20 cellular contexts compared by ENCODE assay signal in the genomic region with DNA sequence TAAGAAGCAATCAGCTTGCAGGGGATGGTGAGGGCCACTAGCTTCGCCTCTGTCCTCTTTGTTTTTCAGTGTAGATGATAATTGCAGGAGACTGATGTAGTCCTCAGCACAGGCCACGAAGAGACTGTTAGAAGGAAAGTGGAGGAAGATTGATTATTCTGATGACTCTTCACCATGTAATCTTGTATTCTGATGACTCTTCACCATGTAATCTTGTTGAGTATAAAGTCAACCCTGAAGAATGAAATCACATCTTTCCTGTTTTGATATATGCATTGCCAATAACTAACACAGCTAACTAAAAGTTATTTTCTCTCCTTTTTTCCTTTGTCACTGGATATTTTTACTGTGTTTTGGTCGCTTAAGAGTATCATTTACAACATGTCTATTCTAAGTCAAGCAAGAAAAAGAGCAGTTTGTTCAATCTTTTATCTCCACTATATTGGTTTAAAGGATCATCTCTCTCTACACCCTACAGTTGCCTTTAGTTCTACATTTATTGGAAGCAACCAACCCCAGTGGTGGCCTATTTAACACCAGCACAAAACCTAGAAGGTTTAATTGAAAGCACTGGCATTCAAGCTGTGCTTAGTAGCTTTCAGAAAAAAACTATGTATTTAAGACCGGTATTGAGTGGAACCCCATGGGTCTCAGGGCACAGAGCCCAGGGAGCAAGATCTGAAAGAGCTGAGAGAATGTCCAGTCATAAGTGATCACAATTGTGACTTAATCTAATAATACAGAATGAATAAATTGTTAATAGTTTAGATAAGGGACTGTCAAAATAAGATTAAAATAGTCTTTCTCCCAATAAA.
DNase-seq lines count a peak whose midpoint lies in the region; ATAC-seq, FAIRE-seq and TF ChIP-seq lines count a peak whose summit lies in the region.
"Had no signal": no experiment of that assay in that cellular context is flagged by ENCODE, and none has a peak within 500 bp of the region (broad histone marks: within the 10 kb centered on the region; RNA-seq: fewer than 3 reads in every experiment).

No MANE protein-coding gene starts in this region.

- DNase-seq in NCI-H1417 (lab: John Stamatoyannopoulos, UW), result peak in 2 of 3 experiments; percentile 10 to 73
- no peak for DNase-seq in NCI-H1417 treated with DMSO at 0.1 percent for 48 hours (lab: John Stamatoyannopoulos, UW)
- DNase-seq in NCI-H446 treated with DMSO at 0.1 percent for 48 hours (lab: John Stamatoyannopoulos, UW), result peak; percentile 23
- DNase-seq in epithelial cell of esophagus (ENCODE audit: low read depth), result peak; percentile 66
- DNase-seq in skeletal muscle cell (ENCODE audit: low read depth), result peak; percentile 48
- no peak for DNase-seq in pancreas
- DNase-seq in NCI-H1436 treated with DMSO at 0.1 percent for 48 hours (lab: John Stamatoyannopoulos, UW), result no peak
- DNase-seq: activated CD8-positive, alpha-beta memory T cell treated with anti-CD3 and anti-CD28 coated beads, Interleukin-2, amount 10 ng/mL, durations not matched to agents 7 days and 5 days; dermis blood vessel endothelial cell; DMS153; H9; hypothalamus; NCI-H1694 treated with DMSO at 0.1 percent for 48 hours; ovary; stimulated activated CD8-positive, alpha-beta memory T cell treated with anti-CD3 and anti-CD28 coated beads, Interleukin-4, amount 100 ng/mL, for 48 hours; upper lobe of left lung had no signal

- no peaks in the 10 kb centered on the region for H3K36me3 ChIP-seq in pancreas
- H3K36me3 ChIP-seq: ovary, upper lobe of left lung had no signal

- 72 to 80% methylated on average over 4 of the region's 4 CpGs for WGBS in pancreas, 2 donors

- intact Hi-C loops in pancreas (cut with DNase I), result no loop called here

- TF ChIP-seq CTCF in epithelial cell of esophagus (IDR thresholded peaks at IDR 0.05; ENCODE audit: insufficient read depth, low read depth, low read length, missing control alignments) (no peak), pancreas (IDR thresholded peaks at IDR 0.05) (no peak)

- no peak for FAIRE-seq in pancreas (lab: Jason Lieb, UNC)
- FAIRE-seq: A549, TTC549 had no signal

- H3K4me3 ChIP-seq in epithelial cell of esophagus (ENCODE audit: low read length), result no peak overlapping the region
- H3K4me3 ChIP-seq in skeletal muscle cell (ENCODE audit: low read depth, low read length), result no peak overlapping the region
- no peak overlapping the region for H3K4me3 ChIP-seq in pancreas
- H3K4me3 ChIP-seq: A549, lung, ovary, upper lobe of left lung had no signal

- ATAC-seq in pancreas, result no peak
- no peak for ATAC-seq in HG02571 (IDR thresholded peaks at IDR 0.05; ENCODE audit: unreplicated experiment)
- ATAC-seq: activated CD8-positive, alpha-beta memory T cell treated with anti-CD3 and anti-CD28 coated beads, Interleukin-2, amount 10 ng/mL, durations not matched to agents 7 days and 5 days had no signal

- no peak overlapping the region for H3K27ac ChIP-seq in pancreas
- H3K27ac ChIP-seq: ovary, upper lobe of left lung had no signal

- no peaks in the 10 kb centered on the region for H3K4me1 ChIP-seq in pancreas
- H3K4me1 ChIP-seq: upper lobe of left lung had no signal

- no peaks in the 10 kb centered on the region for H3K27me3 ChIP-seq in pancreas
- H3K27me3 ChIP-seq: ovary, upper lobe of left lung had no signal

- H3K9me3 ChIP-seq in pancreas, result no peaks in the 10 kb centered on the region
- H3K9me3 ChIP-seq: A549, ovary, upper lobe of left lung had no signal

Comparison
In these comparisons a context has a peak if more than half of its experiments do, and no peak if none do; other contexts are left out.
1. DNase-seq: peak in NCI-H1417 (2 of 3), NCI-H446 treated with DMSO at 0.1 percent for 48 hours (single experiment), epithelial cell of esophagus (single experiment) and skeletal muscle cell (single experiment); none in NCI-H1417 treated with DMSO at 0.1 percent for 48 hours (single experiment), pancreas (0 of 6) and NCI-H1436 treated with DMSO at 0.1 percent for 48 hours (single experiment).